8 cellular contexts compared by ENCODE assay signal in the genomic region with DNA sequence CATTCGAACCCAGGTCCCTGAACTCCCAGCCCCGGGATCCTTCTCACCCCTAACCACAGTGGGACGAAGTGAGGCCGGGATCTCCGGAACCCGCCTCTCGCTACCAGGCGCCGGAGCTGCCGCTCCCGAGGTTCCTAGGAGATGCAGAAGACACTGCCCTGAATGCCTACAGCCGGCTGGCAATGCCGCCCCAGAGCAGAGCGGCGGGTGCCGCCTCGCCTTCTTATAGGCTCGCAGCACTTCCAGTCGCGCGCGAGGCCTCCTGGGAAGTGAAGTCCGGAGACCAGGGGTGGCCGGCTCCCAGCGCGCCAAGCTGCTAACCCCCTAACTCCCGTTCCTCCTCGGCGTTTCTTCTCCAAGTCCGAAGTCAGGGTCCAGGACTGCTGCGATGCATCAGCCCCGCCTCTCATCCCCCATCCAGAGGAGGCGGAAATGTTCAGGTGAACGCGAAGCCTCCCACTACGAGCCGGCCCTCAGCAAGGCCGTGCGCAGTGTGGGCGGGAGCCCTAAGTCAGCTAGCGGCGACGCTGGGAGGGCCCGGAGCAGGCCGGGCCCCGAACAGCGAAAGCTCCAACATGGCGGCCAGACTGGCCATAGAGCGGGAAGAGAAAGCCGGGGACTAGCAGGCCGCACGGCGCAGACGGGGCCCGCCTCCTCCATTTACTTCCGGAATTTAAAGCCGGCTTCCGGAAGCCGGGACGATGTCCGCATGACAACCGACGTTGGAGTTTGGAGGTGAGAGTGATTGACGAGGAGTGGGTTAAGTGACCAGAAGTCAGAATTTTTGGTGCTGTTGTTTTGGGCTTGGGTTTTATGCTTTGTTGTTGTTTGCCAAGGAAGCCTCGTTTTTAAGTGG. TPM values are rescaled to one million over a fixed set of nuclear protein-coding genes. Genes with fewer than 3 reads are reported as not detected.
A peak's percentile ranks its signal among the peaks of the same experiment; 100 is the strongest.
DNase-seq lines count a peak whose midpoint lies in the region; ATAC-seq, FAIRE-seq and TF ChIP-seq lines count a peak whose summit lies in the region.

A gene with protein sequence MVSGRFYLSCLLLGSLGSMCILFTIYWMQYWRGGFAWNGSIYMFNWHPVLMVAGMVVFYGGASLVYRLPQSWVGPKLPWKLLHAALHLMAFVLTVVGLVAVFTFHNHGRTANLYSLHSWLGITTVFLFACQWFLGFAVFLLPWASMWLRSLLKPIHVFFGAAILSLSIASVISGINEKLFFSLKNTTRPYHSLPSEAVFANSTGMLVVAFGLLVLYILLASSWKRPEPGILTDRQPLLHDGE (minus strand): TSS at position 197 of the 856 bp plus-strand sequence. CDS start 5,169 bp downstream, outside the sequence.
Gene TMEM138 (plus strand): TSS at position 689 of the 856 bp plus-strand sequence. CDS start 2,017 bp downstream, outside the sequence.

- H3K36me3 Mint-ChIP-seq in T-helper 1 cell treated with Interleukin-12 subunit alpha and Interleukin-12 subunit beta and Interleukin-4 antibody, amounts not matched to agents 30 μg/mL and 1 μg/mL, for 36 hours (ENCODE audit: low read depth), result peaks cover 3% of the 10 kb centered on the region

- H3K27me3 Mint-ChIP-seq in T-helper 1 cell treated with Interleukin-12 subunit alpha and Interleukin-12 subunit beta and Interleukin-4 antibody, amounts not matched to agents 30 μg/mL and 1 μg/mL, for 36 hours (ENCODE audit: low read depth), result no peaks in the 10 kb centered on the region

- no peaks in the 10 kb centered on the region for H3K27me3 ChIP-seq in psoas muscle (ENCODE audit: insufficient read depth in 3 of 3, low read length in 2 of 3)

- no peaks in the 10 kb centered on the region for H3K9me3 Mint-ChIP-seq in T-helper 1 cell treated with Interleukin-12 subunit alpha and Interleukin-12 subunit beta and Interleukin-4 antibody, amounts not matched to agents 30 μg/mL and 1 μg/mL, for 36 hours

- H3K27ac ChIP-seq in psoas muscle, result peak within 1 kb of the TSS; percentile 99

- peak within 1 kb of the TSS; percentile 97 for H3K27ac Mint-ChIP-seq in T-helper 1 cell treated with Interleukin-12 subunit alpha and Interleukin-12 subunit beta and Interleukin-4 antibody, amounts not matched to agents 30 μg/mL and 1 μg/mL, for 36 hours

- peaks cover 33% of the 10 kb centered on the region for H3K4me1 Mint-ChIP-seq in T-helper 1 cell treated with Interleukin-12 subunit alpha and Interleukin-12 subunit beta and Interleukin-4 antibody, amounts not matched to agents 30 μg/mL and 1 μg/mL, for 36 hours (ENCODE audit: low read depth)

- peaks cover 22% of the 10 kb centered on the region for H3K4me1 ChIP-seq in psoas muscle

- DNase-seq in GM12892 (ENCODE audit: insufficient read length) (peak; percentile 87), NCI-H146 (lab: John Stamatoyannopoulos, UW) (peak; percentile 95), amygdala (lab: John Stamatoyannopoulos, UW) (peak; percentile 51 to 97 (median 92)), left ventricle myocardium superior (peak; percentile 95), psoas muscle (peak; percentile 90 to 95), urothelium cell line (ENCODE audit: low spot score) (peak; percentile 96)

- peaks cover 5 to 35% of the 10 kb centered on the region in 2 donors for H3K36me3 ChIP-seq in psoas muscle (ENCODE audit: insufficient read depth in 1 of 2, low read depth in 1 of 2)

- no peaks in the 10 kb centered on the region for H3K9me3 ChIP-seq in psoas muscle

- WGBS in psoas muscle, 3 donors, result 0 to 1% (median 0%) methylated on average over 51 to 65 of the region's 65 CpGs

- FAIRE-seq in GM12892 (lab: Jason Lieb, UNC) (peak; percentile 90), urothelium cell line (lab: Jason Lieb, UNC) (peak; percentile 5)

- peak within 1 kb of the TSS; percentile 98 for H3K4me3 Mint-ChIP-seq in T-helper 1 cell treated with Interleukin-12 subunit alpha and Interleukin-12 subunit beta and Interleukin-4 antibody, amounts not matched to agents 30 μg/mL and 1 μg/mL, for 36 hours

- intact Hi-C loops in left ventricle myocardium superior (cut with micrococcal nuclease) (no loop called here), psoas muscle (cut with DNase I) (no loop called here)

- peak; percentile 94 for TF ChIP-seq POLR2A in GM12892 (IDR thresholded peaks at IDR 0.05; ENCODE audit: low read depth, low read length)

- peak within 1 kb of the TSS; percentile 83 for H3K4me3 ChIP-seq in psoas muscle

- ATAC-seq in HG02840 (IDR thresholded peaks at IDR 0.05; ENCODE audit: low FRiP score, unreplicated experiment) (peak; percentile 70), left ventricle myocardium superior (peak; percentile 97), psoas muscle (peak; percentile 87 to 92 (median 90))

- no peak for TF ChIP-seq CTCF in psoas muscle (IDR thresholded peaks at IDR 0.05)

RNA-seq across cellular contexts. Expression of the first gene that starts in this region (rescaled TPM):
- polyA plus RNA-seq in GM12892 (2012; ENCODE audit: missing spikeins), result 31.1 TPM
- 10.9 TPM for total RNA-seq in left ventricle myocardium superior
- total RNA-seq in psoas muscle, result 10 to 100 TPM; 10.3 to 20.6 (median 17.5) TPM
- polyA plus RNA-seq in psoas muscle, result 10 to 100 TPM in 2 of 3 donors, 1 to 10 TPM in 1; 7.7 to 25.1 (median 12.1) TPM

RNA-seq across cellular contexts. Expression of gene TMEM138, which starts in this region (rescaled TPM):
- 32.2 TPM for polyA plus RNA-seq in GM12892 (2012; ENCODE audit: missing spikeins)
- total RNA-seq in left ventricle myocardium superior (16.1 TPM), psoas muscle (10 to 100 TPM; 12.9 to 28.9 (median 21.0) TPM)
- 10 to 100 TPM; 25.2 to 37.0 (median 31.5) TPM for polyA plus RNA-seq in psoas muscle

Comparison
In these comparisons a context has a peak if more than half of its experiments do, and no peak if none do; other contexts are left out.
1. Peak in every context shown above with its lines: DNase-seq, ATAC-seq, H3K4me3 ChIP-seq and H3K27ac ChIP-seq.